In the genomic region with DNA sequence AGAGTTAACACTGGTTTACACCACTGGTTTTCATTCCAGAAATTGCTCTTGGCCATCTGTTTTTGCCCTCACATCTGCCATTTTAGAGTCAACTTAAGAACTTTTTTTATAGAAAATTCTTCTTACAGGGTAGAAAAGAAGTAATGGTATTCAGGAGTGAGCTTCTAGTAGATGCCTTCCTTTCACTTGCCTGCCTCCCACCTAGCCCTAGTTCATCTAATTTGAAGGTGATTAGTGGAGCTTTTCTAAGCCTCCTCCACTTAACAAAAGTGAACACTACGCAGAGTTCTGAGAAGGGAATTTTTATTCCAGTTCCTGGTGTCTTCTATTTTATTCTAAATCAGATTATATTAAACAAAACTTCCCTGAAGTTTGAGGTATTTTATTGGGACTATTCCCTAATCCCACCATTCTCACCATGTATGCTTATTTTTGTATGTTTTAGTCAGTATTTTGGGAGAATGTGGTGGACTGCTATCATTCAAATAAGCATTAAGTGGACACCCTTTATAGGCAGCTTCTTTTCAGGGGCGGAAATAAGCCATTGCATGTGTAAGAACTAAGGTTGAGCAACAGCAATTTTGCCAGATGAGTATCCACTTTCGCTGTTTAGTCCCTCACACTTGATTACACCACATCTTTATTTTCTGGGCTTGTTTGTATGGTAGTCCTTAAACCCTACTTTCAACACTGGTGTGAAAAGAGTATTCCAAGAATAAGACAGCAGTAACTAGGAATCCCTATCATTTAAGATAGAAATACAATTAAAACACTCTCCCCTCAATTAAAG, we compare ENCODE assay signal across 26 cellular contexts.
DNase-seq lines count a peak whose midpoint lies in the region; ATAC-seq lines count a peak whose summit lies in the region.
"Had no signal": no experiment of that assay in that cellular context is flagged by ENCODE, and none has a peak within 500 bp of the region (broad histone marks: within the 10 kb centered on the region; RNA-seq: fewer than 3 reads in every experiment).

No MANE protein-coding gene starts in this region.

- H3K4me3 ChIP-seq in skeletal muscle cell (ENCODE audit: low read depth, low read length), result no peak overlapping the region
- H3K4me3 ChIP-seq: left ventricle myocardium inferior, PC-9, thoracic aorta had no signal

- ATAC-seq in HG03045 (IDR thresholded peaks at IDR 0.05; ENCODE audit: unreplicated experiment) (no peak), HG02885 (IDR thresholded peaks at IDR 0.05; ENCODE audit: poor library complexity, unreplicated experiment) (no peak), GM18520 (IDR thresholded peaks at IDR 0.05; ENCODE audit: unreplicated experiment) (no peak)
- ATAC-seq: esophagus mucosa, natural killer cell had no signal

- DNase-seq in DMS 273 (lab: John Stamatoyannopoulos, UW; ENCODE audit: unreplicated experiment) (peak; percentile 3), DMS 273 treated with DMSO at 0.1 percent for 48 hours (lab: John Stamatoyannopoulos, UW) (no peak), NOMO-1 treated with DMSO at 0.1 percent for 48 hours (lab: John Stamatoyannopoulos, UW; ENCODE audit: unreplicated experiment) (peak; percentile 89), fibroblast of gingiva (ENCODE audit: low read depth) (peak; percentile 68), skeletal muscle cell (ENCODE audit: low read depth) (peak; percentile 35)
- DNase-seq: activated CD4-positive, alpha-beta T cell treated with anti-CD3 and anti-CD28 coated beads for 48 hours; activated naive CD4-positive, alpha-beta T cell; activated T-cell treated with anti-CD3 and anti-CD28 coated beads, Interleukin-2, amount 50 U/mL, for 24 hours; AML-193; amniotic stem cell; CD4-positive, alpha-beta memory T cell; effector memory CD4-positive, alpha-beta T cell; H7; islet precursor cell; left ventricle myocardium inferior; natural killer cell; NCI-H1436; NCI-H446 treated with DMSO at 0.1 percent for 48 hours; PC-9; Right ventricle myocardium superior; small intestine had no signal
